3 cellular contexts compared by ENCODE assay signal in genomic region chrX:146385529-146385928, GRCh38.
TF ChIP-seq lines count a peak whose summit lies in the region.

No MANE protein-coding gene starts in this region.

TF ChIP-seq in liver, 16 proteins besides CTCF, POLR2A, EP300 and RAD21:
- TF ChIP-seq HNF4A (conservative IDR thresholded peaks at IDR 0.05): peak; percentile 51 to 54
- no peak for TF ChIP-seq NR2F2 (IDR thresholded peaks at IDR 0.05)
- TF ChIP-seq FOXA2 (IDR thresholded peaks at IDR 0.05): no peak
- no peak for TF ChIP-seq ZBTB33 (IDR thresholded peaks at IDR 0.05)
- TF ChIP-seq MAX (IDR thresholded peaks at IDR 0.05): no peak

TF ChIP-seq in HepG2, 621 proteins besides CTCF, POLR2A, EP300 and RAD21:
- TF ChIP-seq MTA1 (CRISPR knock-in tag; IDR thresholded peaks at IDR 0.05; ENCODE audit: borderline replicate concordance): no peak
- TF ChIP-seq ZNF878 (CRISPR knock-in tag; IDR thresholded peaks at IDR 0.05): no peak
- no peak for TF ChIP-seq MED1 (CRISPR knock-in tag; IDR thresholded peaks at IDR 0.05)
- TF ChIP-seq RARG (CRISPR knock-in tag; IDR thresholded peaks at IDR 0.05; ENCODE audit: low read depth): no peak
- TF ChIP-seq ZNF18 (CRISPR knock-in tag; IDR thresholded peaks at IDR 0.05; ENCODE audit: insufficient replicate concordance): no peak
TF ChIP-seq in HepG2: peak in this region for 0.

TF ChIP-seq in HEK293, 187 proteins besides CTCF, POLR2A, EP300 and RAD21:
- peak; percentile 83 for TF ChIP-seq PRDM1 (tag by site-specific recombination; IDR thresholded peaks at IDR 0.05)
- no peak for TF ChIP-seq ZNF121 (tag by site-specific recombination; IDR thresholded peaks at IDR 0.05)
